ENCODE assay signal across 2 cellular contexts in genomic region chr6:136728976-136729515, GRCh38.
A peak's percentile ranks its signal among the peaks of the same experiment; 100 is the strongest.
TF ChIP-seq lines count a peak whose summit lies in the region.

No MANE protein-coding gene starts in this region.

TF ChIP-seq in HepG2, 621 proteins besides CTCF, POLR2A, EP300 and RAD21 (continued from another document):
- TF ChIP-seq PHB2 (IDR thresholded peaks at IDR 0.05; ENCODE audit: partially characterized antibody) (no peak), IRX3 (CRISPR knock-in tag; IDR thresholded peaks at IDR 0.05; ENCODE audit: borderline replicate concordance, low read depth) (no peak), MXI1 (IDR thresholded peaks at IDR 0.05; ENCODE audit: borderline replicate concordance, low read depth, low read length) (no peak), ATF7 (IDR thresholded peaks at IDR 0.05) (peak; percentile 97), ATF7 (CRISPR knock-in tag; IDR thresholded peaks at IDR 0.05) (no peak), HDAC6 (IDR thresholded peaks at IDR 0.05; ENCODE audit: low read depth, low read length) (no peak), THAP7 (CRISPR knock-in tag; IDR thresholded peaks at IDR 0.05) (no peak), CREB1 (IDR thresholded peaks at IDR 0.05) (peak; percentile 92), CREB1 (CRISPR knock-in tag; IDR thresholded peaks at IDR 0.05) (no peak), SNAI1 (CRISPR knock-in tag; IDR thresholded peaks at IDR 0.05; ENCODE audit: borderline replicate concordance) (no peak), ZNF496 (CRISPR knock-in tag; IDR thresholded peaks at IDR 0.05; ENCODE audit: insufficient replicate concordance) (no peak), TRAFD1 (CRISPR knock-in tag; IDR thresholded peaks at IDR 0.05; ENCODE audit: borderline replicate concordance) (no peak), ZNF547 (CRISPR knock-in tag; IDR thresholded peaks at IDR 0.05) (no peak), HNRNPLL (IDR thresholded peaks at IDR 0.05; ENCODE audit: low read depth, low read length, poor library complexity, severe bottlenecking) (no peak), TGIF2 (CRISPR knock-in tag; IDR thresholded peaks at IDR 0.05) (no peak)

TF ChIP-seq in K562, 482 proteins besides CTCF, POLR2A, EP300 and RAD21 (continued from another document):
- TF ChIP-seq ZNF407 (IDR thresholded peaks at IDR 0.05; ENCODE audit: low read depth), result no peak
- no peak for TF ChIP-seq E4F1 (CRISPR knock-in tag; IDR thresholded peaks at IDR 0.05; ENCODE audit: borderline replicate concordance)
- TF ChIP-seq SMARCC2 (IDR thresholded peaks at IDR 0.05; ENCODE audit: low read depth), result no peak
- TF ChIP-seq GTF2A2 (tag; IDR thresholded peaks at IDR 0.05), result no peak
- no peak for TF ChIP-seq TOE1 (IDR thresholded peaks at IDR 0.05; ENCODE audit: borderline replicate concordance)
- no peak for TF ChIP-seq TOE1 (CRISPR knock-in tag; IDR thresholded peaks at IDR 0.05; ENCODE audit: borderline replicate concordance, low read depth)
- no peak; the same call in 1 of the 2 replicates for TF ChIP-seq JUND (IDR thresholded peaks at IDR 0.05; ENCODE audit: borderline replicate concordance, low read depth, low read length)
- peak; percentile 40; the same call in 1 of the 3 replicates for TF ChIP-seq JUND (tag; IDR thresholded peaks at IDR 0.05; ENCODE audit: borderline replicate concordance, low read depth, low read length)
- TF ChIP-seq HEY1 (CRISPR knock-in tag; IDR thresholded peaks at IDR 0.05; ENCODE audit: borderline replicate concordance), result no peak
- TF ChIP-seq CTBP1 (IDR thresholded peaks at IDR 0.05; ENCODE audit: borderline replicate concordance), result no peak
- no peak for TF ChIP-seq ZNF140 (CRISPR knock-in tag; IDR thresholded peaks at IDR 0.05)
- no peak for TF ChIP-seq TGIF2 (CRISPR knock-in tag; IDR thresholded peaks at IDR 0.05)
- TF ChIP-seq ZNF121 (CRISPR knock-in tag; conservative IDR thresholded peaks at IDR 0.05), result no peak
- no peak for TF ChIP-seq CHD2 (IDR thresholded peaks at IDR 0.05; ENCODE audit: low read depth, low read length)
- no peak for TF ChIP-seq PHF8 (IDR thresholded peaks at IDR 0.05; ENCODE audit: borderline replicate concordance, low read length)
- no peak for TF ChIP-seq ATF1 (CRISPR knock-in tag; IDR thresholded peaks at IDR 0.05)
- 0 out of 2 replicates have a peak, but pooled peaks have one; percentile 41 for TF ChIP-seq ATF1 (tag; IDR thresholded peaks at IDR 0.05)
- TF ChIP-seq XRCC4 (IDR thresholded peaks at IDR 0.05; ENCODE audit: extremely low read depth, insufficient read depth, insufficient read length), result no peak
- no peak for TF ChIP-seq MTA2 (IDR thresholded peaks at IDR 0.05; ENCODE audit: low read depth)
- TF ChIP-seq ATF7 (IDR thresholded peaks at IDR 0.05), result peak; percentile 68; the same call in 1 of the 2 replicates
- no peak for TF ChIP-seq HES1 (IDR thresholded peaks at IDR 0.05; ENCODE audit: low read depth)
- no peak for TF ChIP-seq ZBTB26 (CRISPR knock-in tag; IDR thresholded peaks at IDR 0.05)
- no peak for TF ChIP-seq MNT (conservative IDR thresholded peaks at IDR 0.05)
- TF ChIP-seq PRDM10 (IDR thresholded peaks at IDR 0.05; ENCODE audit: partially characterized antibody), result no peak
- no peak for TF ChIP-seq ZNF707 (CRISPR knock-in tag; conservative IDR thresholded peaks at IDR 0.05)
TF ChIP-seq in K562: peak in this region for 4.
